23 cellular contexts compared by ENCODE assay signal in the genomic region with DNA sequence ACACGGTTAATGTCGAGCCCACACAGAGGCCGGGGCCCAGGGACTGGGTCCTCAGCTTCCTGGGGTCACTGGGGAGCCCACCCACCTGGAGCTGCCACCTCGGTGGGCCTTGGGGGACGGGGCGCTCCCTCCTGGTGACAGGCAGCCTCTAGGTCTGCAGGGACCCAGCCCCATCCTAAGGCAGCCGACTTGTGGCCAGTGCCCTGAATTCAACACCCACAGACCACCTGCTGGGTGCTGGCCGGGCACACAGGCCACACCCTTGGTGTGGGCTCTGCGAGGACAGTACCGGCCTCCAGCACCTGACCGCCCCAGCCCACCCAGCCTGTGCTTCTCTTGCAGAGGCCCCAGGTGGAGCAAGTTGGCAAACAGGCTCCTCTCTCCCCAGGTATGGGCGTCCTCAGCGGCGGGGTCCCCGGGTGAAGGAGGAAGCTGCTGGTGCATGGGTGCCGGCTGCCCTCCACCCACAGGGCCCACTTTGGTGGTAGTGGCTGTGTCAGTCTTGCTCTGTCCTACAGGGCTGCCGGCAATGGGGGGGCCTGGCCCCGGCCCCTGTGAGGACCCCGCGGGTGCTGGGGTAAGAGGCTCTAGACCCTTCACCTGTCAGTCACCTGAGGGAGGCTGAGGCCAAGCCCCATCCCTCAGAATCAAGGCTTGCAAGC. TPM values are rescaled to one million over a fixed set of nuclear protein-coding genes. Genes with fewer than 3 reads are reported as not detected.
"Had no signal": no experiment of that assay in that cellular context is flagged by ENCODE, and none has a peak within 500 bp of the region (broad histone marks: within the 10 kb centered on the region; RNA-seq: fewer than 3 reads in every experiment).

No MANE protein-coding gene starts in this region.

- H3K36me3 ChIP-seq: heart right ventricle, neutrophil, sigmoid colon, upper lobe of left lung had no signal

- H3K4me1 Mint-ChIP-seq: activated naive CD8-positive, alpha-beta T cell treated with anti-CD3 and anti-CD28 coated beads, Interleukin-2, amount 10 ng/mL, durations not matched to agents 7 days and 5 days; naive thymus-derived CD8-positive, alpha-beta T cell had no signal

- H3K27ac ChIP-seq: epithelial cell of prostate, heart right ventricle, neutrophil, parathyroid adenoma, sigmoid colon, stomach, testis, upper lobe of left lung had no signal

- H3K27me3 ChIP-seq: heart right ventricle, testis, upper lobe of left lung had no signal

- ATAC-seq: activated CD4-positive, CD25-positive, alpha-beta regulatory T cell treated with anti-CD3 and anti-CD28 coated beads, Interleukin-2, amount 50 U/mL, for 24 hours; effector memory CD8-positive, alpha-beta T cell; heart right ventricle; naive thymus-derived CD8-positive, alpha-beta T cell had no signal

- H3K9me3 Mint-ChIP-seq: activated naive CD8-positive, alpha-beta T cell treated with anti-CD3 and anti-CD28 coated beads, Interleukin-2, amount 10 ng/mL, durations not matched to agents 7 days and 5 days; effector memory CD8-positive, alpha-beta T cell; memory B cell; naive thymus-derived CD8-positive, alpha-beta T cell; T-helper 2 cell treated with Interferon-gamma antibody and Interleukin-4, amounts not matched to agents 5 μg/mL and 100 μg/mL, for 36 hours had no signal

- H3K4me1 ChIP-seq: parathyroid adenoma had no signal

- DNase-seq: activated CD4-positive, alpha-beta T cell treated with anti-CD3 and anti-CD28 coated beads, Interleukin-2, amount 50 U/mL, for 1 hour; activated CD8-positive, alpha-beta memory T cell treated with anti-CD3 and anti-CD28 coated beads for 24 hours; activated naive CD4-positive, alpha-beta T cell; activated T-cell treated with anti-CD3 and anti-CD28 coated beads for 4 hours; anterior cingulate cortex; dermis blood vessel endothelial cell; effector memory CD8-positive, alpha-beta T cell; foreskin melanocyte; sigmoid colon; stimulated activated CD4-positive, alpha-beta T cell treated with anti-CD3 and anti-CD28 coated beads, Interleukin-1b, Interleukin-23, amount 100 ng/mL, for 48 hours; stomach; testis had no signal

- H3K9ac ChIP-seq: parathyroid adenoma had no signal

- H3K9me3 ChIP-seq: heart right ventricle, neutrophil, sigmoid colon, stomach, testis, upper lobe of left lung had no signal

- H3K27me3 Mint-ChIP-seq: activated naive CD8-positive, alpha-beta T cell treated with anti-CD3 and anti-CD28 coated beads, Interleukin-2, amount 10 ng/mL, durations not matched to agents 7 days and 5 days; effector memory CD8-positive, alpha-beta T cell; naive thymus-derived CD8-positive, alpha-beta T cell had no signal

- H3K4me3 Mint-ChIP-seq: activated naive CD8-positive, alpha-beta T cell treated with anti-CD3 and anti-CD28 coated beads, Interleukin-2, amount 10 ng/mL, durations not matched to agents 7 days and 5 days; effector memory CD8-positive, alpha-beta T cell; memory B cell; naive thymus-derived CD8-positive, alpha-beta T cell; T-helper 2 cell treated with Interferon-gamma antibody and Interleukin-4, amounts not matched to agents 5 μg/mL and 100 μg/mL, for 36 hours had no signal

- H3K36me3 Mint-ChIP-seq: activated naive CD8-positive, alpha-beta T cell treated with anti-CD3 and anti-CD28 coated beads, Interleukin-2, amount 10 ng/mL, durations not matched to agents 7 days and 5 days; memory B cell; naive thymus-derived CD8-positive, alpha-beta T cell had no signal

- H3K27ac Mint-ChIP-seq: activated naive CD8-positive, alpha-beta T cell treated with anti-CD3 and anti-CD28 coated beads, Interleukin-2, amount 10 ng/mL, durations not matched to agents 7 days and 5 days; effector memory CD8-positive, alpha-beta T cell; memory B cell; naive thymus-derived CD8-positive, alpha-beta T cell; T-helper 2 cell treated with Interferon-gamma antibody and Interleukin-4, amounts not matched to agents 5 μg/mL and 100 μg/mL, for 36 hours had no signal

- H3K4me3 ChIP-seq: heart right ventricle, sigmoid colon, stomach, testis, upper lobe of left lung had no signal

RNA-seq across cellular contexts. Expression of a gene that starts 8.3 kb away (rescaled TPM):
- total RNA-seq: activated naive CD8-positive, alpha-beta T cell treated with anti-CD3 and anti-CD28 coated beads, Interleukin-2, amount 10 ng/mL, durations not matched to agents 7 days and 5 days; heart right ventricle; naive thymus-derived CD8-positive, alpha-beta T cell had no signal
- polyA plus RNA-seq: fibroblast of lung; naive thymus-derived CD8-positive, alpha-beta T cell had no signal
